ENCODE assay signal across 7 cellular contexts in genomic region chr9:129487658-129488483, GRCh38.
A peak's percentile ranks its signal among the peaks of the same experiment; 100 is the strongest.
DNase-seq lines count a peak whose midpoint lies in the region; ATAC-seq and TF ChIP-seq lines count a peak whose summit lies in the region.

No MANE protein-coding gene starts in this region.

- ATAC-seq in GM18868 (IDR thresholded peaks at IDR 0.05; ENCODE audit: unreplicated experiment): peak; percentile 18

- peaks cover 4 to 14% (median 8%) of the 10 kb centered on the region in 3 donors for H3K4me1 Mint-ChIP-seq in IgD-negative memory B cell
- H3K4me1 Mint-ChIP-seq in activated CD4-positive, alpha-beta T cell treated with anti-CD3 and anti-CD28 coated beads, Interleukin-2, amount 10 ng/mL, durations not matched to agents 7 days and 5 days: peaks cover 66% of the 10 kb centered on the region
- peaks cover 40% of the 10 kb centered on the region for H3K4me1 Mint-ChIP-seq in endodermal cell

- CTCF ChIA-PET in activated CD4-positive, alpha-beta T cell treated with anti-CD3 and anti-CD28 coated beads, Interleukin-2, amount 10 ng/mL, durations not matched to agents 7 days and 5 days (lab: Charles Lee): interaction anchor here (0.6 to 1.3 kb wide), 2 partner anchors 22 to 455 kb away, joined by 3 to 4 read pairs; no protein-coding TSS in a partner anchor

- H3K36me3 ChIP-seq in endodermal cell (ENCODE audit: control insufficient read depth, insufficient read depth, low read length) (no peaks in the 10 kb centered on the region), stomach smooth muscle (ENCODE audit: control insufficient read depth in 2 of 2, insufficient read depth in 2 of 2, low read length in 2 of 2) (no peaks in the 10 kb centered on the region)

- H3K9ac ChIP-seq in endodermal cell (ENCODE audit: extremely low read depth, low read length, poor library complexity, severe bottlenecking) (peak overlapping the region; percentile 33), stomach smooth muscle (ENCODE audit: low read length in 2 of 2) (peak overlapping the region; percentile 84 to 88)

- WGBS in endodermal cell (ENCODE audit: insufficient coverage in 1 of 2, insufficient read length in 1 of 2), 2 experiments: 28 to 44% methylated on average over 17 to 46 of the region's 46 CpGs

- H3K27me3 ChIP-seq in endodermal cell (ENCODE audit: control insufficient read depth, insufficient read depth, low read length, poor library complexity, severe bottlenecking): no peaks in the 10 kb centered on the region
- H3K27me3 ChIP-seq in stomach smooth muscle (ENCODE audit: control insufficient read depth in 1 of 2, insufficient read depth in 2 of 2, low read length in 2 of 2): no peaks in the 10 kb centered on the region

- peak; percentile 36 for DNase-seq in activated CD4-positive, alpha-beta T cell treated with anti-CD3 and anti-CD28 coated beads, Interleukin-2, amount 10 ng/mL, durations not matched to agents 7 days and 5 days
- DNase-seq in endodermal cell: peak; percentile 79
- DNase-seq in mucosa of gallbladder (ENCODE audit: low spot score): peak; percentile 64
- no peak for DNase-seq in GDM1 (lab: John Stamatoyannopoulos, UW)

- POLR2A ChIA-PET in activated CD4-positive, alpha-beta T cell treated with anti-CD3 and anti-CD28 coated beads, Interleukin-2, amount 10 ng/mL, durations not matched to agents 7 days and 5 days (lab: Charles Lee): no interaction called here

- peak overlapping the region; percentile 56 for H3K4me3 ChIP-seq in endodermal cell (ENCODE audit: low read length)
- peak overlapping the region; percentile 53 to 79 for H3K4me3 ChIP-seq in stomach smooth muscle (ENCODE audit: low read length in 2 of 2)

- H3K9me3 ChIP-seq in endodermal cell (ENCODE audit: control insufficient read depth, low read length): no peaks in the 10 kb centered on the region
- no peaks in the 10 kb centered on the region for H3K9me3 ChIP-seq in stomach smooth muscle (ENCODE audit: control insufficient read depth in 2 of 2, low read length in 2 of 2)

- H3K36me3 Mint-ChIP-seq in IgD-negative memory B cell (no peaks in the 10 kb centered on the region), endodermal cell (ENCODE audit: low read depth) (no peaks in the 10 kb centered on the region)
- H3K36me3 Mint-ChIP-seq in activated CD4-positive, alpha-beta T cell treated with anti-CD3 and anti-CD28 coated beads, Interleukin-2, amount 10 ng/mL, durations not matched to agents 7 days and 5 days (ENCODE audit: low read depth): peaks cover 9% of the 10 kb centered on the region

- peak overlapping the region; percentile 97 for H3K27ac ChIP-seq in endodermal cell (ENCODE audit: low read depth, low read length)
- peak overlapping the region; percentile 100 for H3K27ac ChIP-seq in stomach smooth muscle (ENCODE audit: low read length)

- peak overlapping the region in 1 of 3 donors; percentile 90 for H3K27ac Mint-ChIP-seq in IgD-negative memory B cell
- peak overlapping the region; percentile 91 for H3K27ac Mint-ChIP-seq in activated CD4-positive, alpha-beta T cell treated with anti-CD3 and anti-CD28 coated beads, Interleukin-2, amount 10 ng/mL, durations not matched to agents 7 days and 5 days
- H3K27ac Mint-ChIP-seq in endodermal cell: peak overlapping the region; percentile 89

- H3K4me3 Mint-ChIP-seq in IgD-negative memory B cell: peak overlapping the region; percentile 81 to 91 (median 86)
- H3K4me3 Mint-ChIP-seq in activated CD4-positive, alpha-beta T cell treated with anti-CD3 and anti-CD28 coated beads, Interleukin-2, amount 10 ng/mL, durations not matched to agents 7 days and 5 days: peak overlapping the region; percentile 74
- H3K4me3 Mint-ChIP-seq in endodermal cell: peak overlapping the region; percentile 61

- H3K27me3 Mint-ChIP-seq in IgD-negative memory B cell (peaks cover 27% of the 10 kb centered on the region), endodermal cell (ENCODE audit: insufficient read depth) (peaks cover 24% of the 10 kb centered on the region)
- peaks cover 5% of the 10 kb centered on the region for H3K27me3 Mint-ChIP-seq in activated CD4-positive, alpha-beta T cell treated with anti-CD3 and anti-CD28 coated beads, Interleukin-2, amount 10 ng/mL, durations not matched to agents 7 days and 5 days

- no peak for TF ChIP-seq CTCF in endodermal cell (conservative IDR thresholded peaks at IDR 0.05)

- H3K4me1 ChIP-seq in endodermal cell (ENCODE audit: control insufficient read depth, insufficient read depth, low read length): peaks cover 10% of the 10 kb centered on the region
- peaks cover 87% of the 10 kb centered on the region for H3K4me1 ChIP-seq in stomach smooth muscle (ENCODE audit: control insufficient read depth, insufficient read depth, low read length)

- no peaks in the 10 kb centered on the region for H3K9me3 Mint-ChIP-seq in IgD-negative memory B cell
- no peaks in the 10 kb centered on the region for H3K9me3 Mint-ChIP-seq in activated CD4-positive, alpha-beta T cell treated with anti-CD3 and anti-CD28 coated beads, Interleukin-2, amount 10 ng/mL, durations not matched to agents 7 days and 5 days
- H3K9me3 Mint-ChIP-seq in endodermal cell: no peaks in the 10 kb centered on the region
